Comparison of ENCODE assay signal across 1 cellular context in genomic region chr7:97499204-97499603, GRCh38.
TF ChIP-seq lines count a peak whose summit lies in the region.

No MANE protein-coding gene starts in this region.

TF ChIP-seq in H1, 55 proteins besides CTCF, POLR2A, EP300 and RAD21 (continued from another document):
- TF ChIP-seq MAFK (IDR thresholded peaks at IDR 0.05; ENCODE audit: low read depth, low read length) (no peak), TAF7 (optimal IDR thresholded peaks at IDR 0.05; ENCODE audit: borderline replicate concordance, low read depth, low read length) (no peak)
